Comparison of ENCODE assay signal across 35 cellular contexts in genomic region chr9:122538757-122539156, GRCh38. TPM values are rescaled to one million over a fixed set of nuclear protein-coding genes. Genes with fewer than 3 reads are reported as not detected.
"Had no signal": no experiment of that assay in that cellular context is flagged by ENCODE, and none has a peak within 500 bp of the region (broad histone marks: within the 10 kb centered on the region; RNA-seq: fewer than 3 reads in every experiment).

No MANE protein-coding gene starts in this region.

- H2AFZ ChIP-seq: neural progenitor cell, parathyroid adenoma had no signal

- H3K27ac ChIP-seq: neural progenitor cell, ovary, parathyroid adenoma, psoas muscle, skin epidermis, spleen, suprapubic skin, testis, tibial artery, transverse colon, upper lobe of right lung, uterus had no signal

- H3K9me3 ChIP-seq: ovary, suprapubic skin, testis, tibial artery, transverse colon, upper lobe of right lung had no signal

- H3K4me1 ChIP-seq: neural progenitor cell, parathyroid adenoma, psoas muscle, spleen, suprapubic skin, testis, tibial artery, transverse colon, upper lobe of right lung, uterus had no signal

- H3K4me3 ChIP-seq: neural progenitor cell, ovary, psoas muscle, skin epidermis, smooth muscle cell, spleen, suprapubic skin, testis, tibial artery, transverse colon, upper lobe of right lung, uterus had no signal

- H3K9ac ChIP-seq: neural progenitor cell, parathyroid adenoma had no signal

- H3K36me3 ChIP-seq: neural progenitor cell, ovary, spleen, suprapubic skin, tibial artery, transverse colon, upper lobe of right lung, uterus had no signal

- H3K27me3 ChIP-seq: neural progenitor cell, ovary, spleen, suprapubic skin, testis, tibial artery, transverse colon, upper lobe of right lung, uterus had no signal

- DNase-seq: naive thymus-derived CD4-positive, alpha-beta T cell; natural killer cell; occipital lobe; ovary; posterior cingulate gyrus; psoas muscle; right cardiac atrium; spleen; stimulated activated CD4-positive, alpha-beta T cell treated with anti-CD3 and anti-CD28 coated beads, Interleukin-12 subunit alpha, Interleukin-12 subunit beta, amount 100 ng/mL, for 4 hours; stimulated activated CD4-positive, alpha-beta T cell treated with anti-CD3 and anti-CD28 coated beads, Interleukin-1b, Interleukin-23, amount 100 ng/mL, for 48 hours; stimulated activated CD4-positive, alpha-beta T cell treated with anti-CD3 and anti-CD28 coated beads, Interleukin-4, amount 100 ng/mL, for 1 hour; stimulated activated CD4-positive, alpha-beta T cell treated with anti-CD3 and anti-CD28 coated beads, Interleukin-4, amount 100 ng/mL, for 4 hours; stimulated activated CD8-positive, alpha-beta memory T cell treated with anti-CD3 and anti-CD28 coated beads, Interleukin-4, amount 100 ng/mL, for 48 hours; stimulated activated naive CD4-positive, alpha-beta T cell; stimulated activated naive CD8-positive, alpha-beta T cell treated with anti-CD3 and anti-CD28 coated beads, Interleukin-15, amount 100 ng/mL, for 72 hours; stimulated activated naive CD8-positive, alpha-beta T cell treated with anti-CD3 and anti-CD28 coated beads, Interleukin-15, Interleukin-2, amounts not matched to agents 100 U/mL and 50 U/mL, for 24 hours; substantia nigra; testis; tibial artery; transverse colon; upper lobe of right lung; uterus had no signal

- ATAC-seq: naive thymus-derived CD4-positive, alpha-beta T cell; natural killer cell; psoas muscle; right cardiac atrium; sciatic nerve; stimulated activated memory B cell treated with anti-CD40 and anti-IgM and Interleukin-4, amounts not matched to agents 10 μg/mL and 1 μg/mL and 100 μg/mL, for 72 hours; stimulated activated naive CD8-positive, alpha-beta T cell treated with anti-CD3 and anti-CD28 coated beads, Interleukin-15, amount 100 ng/mL, for 72 hours; stimulated activated naive CD8-positive, alpha-beta T cell treated with anti-CD3 and anti-CD28 coated beads, Interleukin-15, Interleukin-2, amounts not matched to agents 100 U/mL and 50 U/mL, for 24 hours; upper lobe of right lung had no signal

- H3K79me2 ChIP-seq: parathyroid adenoma had no signal

- H3K4me2 ChIP-seq: neural progenitor cell, smooth muscle cell had no signal

RNA-seq across cellular contexts. Expression of gene OR1N1, which starts 11.7 kb away (rescaled TPM):
- total RNA-seq: naive thymus-derived CD4-positive, alpha-beta T cell; natural killer cell; occipital lobe; osteoblast; ovary; progenitor cell of endocrine pancreas; psoas muscle; renal cortical epithelial cell; right cardiac atrium; sciatic nerve; smooth muscle cell; spleen; suprapubic skin; transverse colon; upper lobe of right lung; urinary bladder; uterus had no signal
- polyA plus RNA-seq: naive thymus-derived CD4-positive, alpha-beta T cell; neural cell; ovary; psoas muscle; right cardiac atrium; smooth muscle cell; spleen; thymus; urinary bladder had no signal

RNA-seq across cellular contexts. Expression of gene OR1N2, which starts 14.2 kb away (rescaled TPM):
- total RNA-seq: natural killer cell, occipital lobe, osteoblast, ovary, progenitor cell of endocrine pancreas, psoas muscle, renal cortical epithelial cell, right cardiac atrium, sciatic nerve, smooth muscle cell, spleen, suprapubic skin, transverse colon, upper lobe of right lung, urinary bladder, uterus had no signal
- polyA plus RNA-seq: naive thymus-derived CD4-positive, alpha-beta T cell; neural cell; ovary; psoas muscle; right cardiac atrium; smooth muscle cell; spleen; thymus; urinary bladder had no signal

RNA-seq across cellular contexts. Expression of gene OR1J4, which starts 19.8 kb away (rescaled TPM):
- total RNA-seq: natural killer cell, occipital lobe, osteoblast, ovary, progenitor cell of endocrine pancreas, psoas muscle, renal cortical epithelial cell, right cardiac atrium, sciatic nerve, smooth muscle cell, spleen, suprapubic skin, transverse colon, upper lobe of right lung, urinary bladder, uterus had no signal
- polyA plus RNA-seq: naive thymus-derived CD4-positive, alpha-beta T cell; neural cell; ovary; psoas muscle; right cardiac atrium; smooth muscle cell; spleen; urinary bladder had no signal

RNA-seq across cellular contexts. Expression of gene OR1J2, which starts 28.2 kb away (rescaled TPM):
- total RNA-seq: natural killer cell, occipital lobe, osteoblast, ovary, progenitor cell of endocrine pancreas, psoas muscle, renal cortical epithelial cell, right cardiac atrium, sciatic nerve, smooth muscle cell, spleen, suprapubic skin, transverse colon, upper lobe of right lung, urinary bladder, uterus had no signal
- polyA plus RNA-seq: naive thymus-derived CD4-positive, alpha-beta T cell; neural cell; ovary; psoas muscle; right cardiac atrium; smooth muscle cell; spleen; thymus; urinary bladder had no signal

RNA-seq across cellular contexts. Expression of gene OR1L8, which starts 44.4 kb away (rescaled TPM):
- total RNA-seq: occipital lobe, progenitor cell of endocrine pancreas, psoas muscle, renal cortical epithelial cell, smooth muscle cell, suprapubic skin, transverse colon, upper lobe of right lung had no signal
- polyA plus RNA-seq: naive thymus-derived CD4-positive, alpha-beta T cell; psoas muscle; smooth muscle cell; thymus had no signal
